10 cellular contexts compared by ENCODE assay signal in genomic region chr10:86355571-86356038, GRCh38. TPM values are rescaled to one million over a fixed set of nuclear protein-coding genes. Genes with fewer than 3 reads are reported as not detected.
A peak's percentile ranks its signal among the peaks of the same experiment; 100 is the strongest.
DNase-seq lines count a peak whose midpoint lies in the region; ATAC-seq and TF ChIP-seq lines count a peak whose summit lies in the region.
"Had no signal": no experiment of that assay in that cellular context is flagged by ENCODE, and none has a peak within 500 bp of the region (broad histone marks: within the 10 kb centered on the region; RNA-seq: fewer than 3 reads in every experiment).

No MANE protein-coding gene starts in this region.

- H3K27ac Mint-ChIP-seq in endothelial cell (ENCODE audit: unreplicated experiment): no peak overlapping the region
- H3K27ac Mint-ChIP-seq: activated naive CD8-positive, alpha-beta T cell had no signal

- no peaks in the 10 kb centered on the region for H3K4me1 Mint-ChIP-seq in endothelial cell (ENCODE audit: unreplicated experiment)

- H3K27me3 Mint-ChIP-seq in endothelial cell (ENCODE audit: unreplicated experiment): peaks cover 6% of the 10 kb centered on the region

- DNase-seq in SKM-1 (lab: John Stamatoyannopoulos, UW; ENCODE audit: unreplicated experiment) (peak; percentile 86), left ventricle myocardium superior (peak; percentile 72), superior temporal gyrus (ENCODE audit: extremely low spot score) (peak; percentile 96), NCI-H2227 treated with DMSO at 0.1 percent for 48 hours (lab: John Stamatoyannopoulos, UW) (no peak), endothelial cell (ENCODE audit: low spot score) (no peak)
- DNase-seq: NCI-H748 treated with DMSO at 0.1 percent for 48 hours had no signal

- ATAC-seq in HG02759 (IDR thresholded peaks at IDR 0.05; ENCODE audit: unreplicated experiment) (peak; percentile 46), left ventricle myocardium superior (peak; percentile 86), HG02763 (IDR thresholded peaks at IDR 0.05; ENCODE audit: unreplicated experiment) (no peak)

- intact Hi-C loops in left ventricle myocardium superior (cut with micrococcal nuclease): no loop called here

- no peak for TF ChIP-seq CTCF in endothelial cell (IDR thresholded peaks at IDR 0.05; ENCODE audit: unreplicated experiment)

- no peaks in the 10 kb centered on the region for H3K9me3 Mint-ChIP-seq in endothelial cell (ENCODE audit: unreplicated experiment)

- no peaks in the 10 kb centered on the region for H3K36me3 Mint-ChIP-seq in endothelial cell (ENCODE audit: low read depth, unreplicated experiment)
- H3K36me3 Mint-ChIP-seq: activated naive CD8-positive, alpha-beta T cell had no signal

- no peak overlapping the region for H3K4me3 Mint-ChIP-seq in endothelial cell (ENCODE audit: unreplicated experiment)
- H3K4me3 Mint-ChIP-seq: activated naive CD8-positive, alpha-beta T cell had no signal

RNA-seq across cellular contexts. Expression of gene GRID1, which starts 11.0 kb away (rescaled TPM):
- total RNA-seq in left ventricle myocardium superior (2.4 TPM), endothelial cell (ENCODE audit: unreplicated experiment) (0.26 TPM)
- total RNA-seq: mononuclear cell had no signal

Comparison
In these comparisons a context has a peak if more than half of its experiments do, and no peak if none do; other contexts are left out.
1. DNase-seq: peak in SKM-1 (single experiment), left ventricle myocardium superior (single experiment) and superior temporal gyrus (single experiment); none in NCI-H2227 treated with DMSO at 0.1 percent for 48 hours (single experiment) and endothelial cell (single experiment).